8 cellular contexts compared by ENCODE assay signal in the genomic region with DNA sequence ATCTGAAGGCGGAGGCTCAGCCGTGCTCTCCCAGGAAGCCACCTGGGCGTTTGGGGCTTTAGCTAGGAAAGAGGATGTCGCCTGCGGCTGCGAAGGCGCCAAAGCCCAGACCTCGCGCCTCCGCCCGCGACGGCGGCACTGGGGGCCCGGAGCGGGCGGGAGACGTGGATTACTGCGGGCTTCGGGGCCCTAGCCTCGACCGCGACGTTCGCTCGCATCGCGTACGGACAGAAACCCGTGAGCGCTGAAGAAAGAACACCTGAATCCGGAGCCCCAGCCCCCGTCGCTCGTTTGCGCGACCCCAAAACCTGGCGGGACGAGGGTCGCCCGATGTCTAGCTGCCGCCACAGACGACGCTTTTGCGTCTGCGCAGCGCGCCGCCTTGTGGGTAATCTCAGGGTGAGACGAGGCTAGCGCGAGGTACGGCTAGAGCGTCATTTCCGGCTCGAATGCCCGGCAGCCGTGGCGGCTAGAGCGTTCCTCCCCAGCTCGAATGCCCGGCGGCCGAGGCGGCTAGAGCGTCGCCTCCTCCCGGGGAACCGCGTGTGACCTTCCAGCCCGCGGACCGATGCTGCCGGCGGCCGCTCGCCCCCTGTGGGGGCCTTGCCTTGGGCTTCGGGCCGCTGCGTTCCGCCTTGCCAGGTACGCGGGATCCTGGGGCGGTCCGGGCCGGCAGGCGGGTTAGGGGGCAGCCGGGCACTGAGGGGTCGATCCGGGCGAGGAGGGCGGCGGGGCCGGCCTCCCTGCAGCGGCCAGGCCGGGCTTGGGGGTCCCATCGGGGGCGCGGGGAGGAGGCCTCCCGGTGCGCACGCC.
DNase-seq lines count a peak whose midpoint lies in the region; ATAC-seq and TF ChIP-seq lines count a peak whose summit lies in the region.

TSS of gene MRPL12 (plus strand) at position 434 of the 813 bp plus-strand sequence. CDS start at position 569, 135 bp downstream.

- no peak for TF ChIP-seq CTCF in astrocyte of the cerebellum (IDR thresholded peaks at IDR 0.05; ENCODE audit: low read depth, low read length, missing control alignments)

- peak; percentile 44 for ATAC-seq in GM18499 (IDR thresholded peaks at IDR 0.05; ENCODE audit: insufficient read depth, unreplicated experiment)
- peak; percentile 78 for ATAC-seq in HG02938 (IDR thresholded peaks at IDR 0.05; ENCODE audit: unreplicated experiment)

- DNase-seq in NCI-H2029 (lab: John Stamatoyannopoulos, UW) (peak; percentile 92), T-helper 9 cell (peak; percentile 84), astrocyte of the cerebellum (ENCODE audit: low read depth) (peak; percentile 80), hippocampal formation (lab: John Stamatoyannopoulos, UW) (peak; percentile 89 to 96), retina (peak; percentile 95), cortex of kidney (lab: John Stamatoyannopoulos, UW) (no peak)

- H3K4me3 ChIP-seq in astrocyte of the cerebellum (ENCODE audit: low read depth, low read length) = peak within 1 kb of the TSS; percentile 89

- in situ Hi-C loops in astrocyte of the cerebellum (cut with HindIII; ENCODE audit: low sequenced_read_pairs) = no loop called here
